In the genomic region with DNA sequence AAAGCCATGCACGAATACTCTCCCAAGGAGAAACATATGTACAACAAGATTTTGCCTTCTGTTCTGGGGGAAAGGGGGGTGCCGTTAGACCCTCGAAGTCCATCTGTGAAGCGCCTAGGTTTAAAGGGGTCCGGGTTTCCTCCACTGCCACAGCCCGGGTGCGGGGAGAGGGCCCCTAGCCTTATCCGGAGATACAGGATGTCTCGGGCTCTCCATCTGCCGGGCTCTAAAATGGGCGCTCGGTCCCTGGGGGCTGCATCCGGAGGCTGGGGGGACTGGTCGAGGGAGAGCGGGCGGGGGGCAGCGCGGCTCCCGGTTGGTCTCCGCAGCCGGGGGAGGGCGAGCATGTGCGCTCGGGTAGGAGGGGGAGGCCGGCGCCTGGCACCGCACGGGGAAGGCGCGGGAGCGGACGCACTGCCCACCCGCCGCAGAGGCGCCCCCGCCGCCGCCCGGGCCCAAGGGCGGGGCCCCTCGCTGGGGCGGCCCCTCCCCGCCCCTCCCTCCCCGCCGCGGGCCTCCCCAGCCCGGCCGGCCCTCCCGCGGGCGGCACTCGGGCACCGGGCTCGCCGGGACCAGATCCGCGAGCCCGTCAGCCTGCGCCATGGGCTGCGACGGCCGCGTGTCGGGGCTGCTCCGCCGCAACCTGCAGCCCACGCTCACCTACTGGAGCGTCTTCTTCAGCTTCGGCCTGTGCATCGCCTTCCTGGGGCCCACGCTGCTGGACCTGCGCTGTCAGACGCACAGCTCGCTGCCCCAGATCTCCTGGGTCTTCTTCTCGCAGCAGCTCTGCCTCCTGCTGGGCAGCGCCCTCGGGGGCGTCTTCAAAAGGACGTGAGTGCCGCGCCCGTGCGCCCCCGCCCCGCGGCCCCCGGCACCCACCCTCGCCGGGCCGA, we compare ENCODE assay signal across 8 cellular contexts.
A peak's percentile ranks its signal among the peaks of the same experiment; 100 is the strongest.
DNase-seq lines count a peak whose midpoint lies in the region; ATAC-seq and FAIRE-seq lines count a peak whose summit lies in the region.

No MANE protein-coding gene starts in this region.

- no peaks in the 10 kb centered on the region for H3K79me2 ChIP-seq in GM23248 (ENCODE audit: insufficient read depth)

- DNase-seq in GM23248 (peak; percentile 46), RCC 7860 (ENCODE audit: low spot score) (no peak), T1000 (lab: John Stamatoyannopoulos, UW) (no peak), hippocampal formation (lab: John Stamatoyannopoulos, UW) (no peak), dedifferentiated amniotic fluid mesenchymal stem cell (ENCODE audit: extremely low spot score) (no peak)
- no peak for DNase-seq in activated T-cell treated with anti-CD3 and anti-CD28 coated beads, Interleukin-2, amount 50 U/mL, for 4 hours

- H3K4me3 ChIP-seq in GM23248 = no peak overlapping the region; the same call in 1 of the 2 replicates
- peak overlapping the region; percentile 43 for H3K4me3 ChIP-seq in iPS-18a (ENCODE audit: low read length)
- H3K4me3 ChIP-seq in skin epidermis = peak overlapping the region in 4 of 7 experiments; percentile 15 to 35 (median 21)

- H2AFZ ChIP-seq in GM23248 = no peak overlapping the region

- 2 to 5% methylated on average over 28 to 72 of the region's 90 CpGs for WGBS in GM23248 (ENCODE audit: low coverage in 1 of 2, low lambda C conversion rate in 2 of 2, missing lambda C conversion rate in 2 of 2), 2 experiments

- H3K4me1 ChIP-seq in GM23248 (ENCODE audit: insufficient read depth) = no peaks in the 10 kb centered on the region
- peaks cover 3% of the 10 kb centered on the region for H3K4me1 ChIP-seq in iPS-18a (ENCODE audit: control insufficient read depth, low read depth, low read length)

- in situ Hi-C loops in GM23248 (cut with MboI) = no loop called here

- no peak overlapping the region for H3K9ac ChIP-seq in GM23248
- no peak overlapping the region for H3K9ac ChIP-seq in iPS-18a (ENCODE audit: low read length)

- H3K27ac ChIP-seq in GM23248 (no peak overlapping the region), iPS-18a (ENCODE audit: low read length) (no peak overlapping the region), skin epidermis (peak overlapping the region in 4 of 21 experiments; percentile 56 to 67 (median 62))

- H4K20me1 ChIP-seq in GM23248 (ENCODE audit: insufficient read depth) = no peaks in the 10 kb centered on the region

- H3K36me3 ChIP-seq in GM23248 (ENCODE audit: low read depth) (no peaks in the 10 kb centered on the region), iPS-18a (ENCODE audit: control insufficient read depth, low read depth, low read length) (no peaks in the 10 kb centered on the region)

- H3K9me3 ChIP-seq in GM23248 (ENCODE audit: low read depth) (no peaks in the 10 kb centered on the region), iPS-18a (ENCODE audit: control insufficient read depth, low read depth, low read length) (no peaks in the 10 kb centered on the region)

- no peak for FAIRE-seq in RCC 7860 (lab: Jason Lieb, UNC)

- peaks cover 50% of the 10 kb centered on the region for H3K27me3 Mint-ChIP-seq in activated T-cell treated with anti-CD3 and anti-CD28 coated beads, Interleukin-2, amount 50 U/mL, for 4 hours (ENCODE audit: low read depth)

- H3K4me3 Mint-ChIP-seq in activated T-cell treated with anti-CD3 and anti-CD28 coated beads, Interleukin-2, amount 50 U/mL, for 4 hours = peak overlapping the region; percentile 58

- no peaks in the 10 kb centered on the region for H3K36me3 Mint-ChIP-seq in activated T-cell treated with anti-CD3 and anti-CD28 coated beads, Interleukin-2, amount 50 U/mL, for 4 hours (ENCODE audit: insufficient read depth)

- no peaks in the 10 kb centered on the region for H3K9me3 Mint-ChIP-seq in activated T-cell treated with anti-CD3 and anti-CD28 coated beads, Interleukin-2, amount 50 U/mL, for 4 hours

- no peaks in the 10 kb centered on the region for H3F3A ChIP-seq in GM23248 (ENCODE audit: insufficient read depth)

- peak; percentile 49 to 74 for ATAC-seq in activated T-cell treated with anti-CD3 and anti-CD28 coated beads, Interleukin-2, amount 50 U/mL, for 4 hours

- H3K9me2 ChIP-seq in GM23248 (ENCODE audit: insufficient read depth) = no peaks in the 10 kb centered on the region

- peaks cover 3% of the 10 kb centered on the region for H3K4me1 Mint-ChIP-seq in activated T-cell treated with anti-CD3 and anti-CD28 coated beads, Interleukin-2, amount 50 U/mL, for 4 hours (ENCODE audit: low read depth)

- H3K27me3 ChIP-seq in GM23248 (replicated peaks; ENCODE audit: insufficient read depth) (peaks cover 78% of the 10 kb centered on the region), iPS-18a (ENCODE audit: control insufficient read depth, insufficient read depth, low read length) (peaks cover 72% of the 10 kb centered on the region)

- H3K4me2 ChIP-seq in GM23248 (ENCODE audit: unreplicated experiment) = peak overlapping the region; percentile 49
